In genomic region chr13:94056362-94056990, GRCh38 we compare ENCODE assay signal across 17 cellular contexts.
"Had no signal": no experiment of that assay in that cellular context is flagged by ENCODE, and none has a peak within 500 bp of the region (broad histone marks: within the 10 kb centered on the region; RNA-seq: fewer than 3 reads in every experiment).

No MANE protein-coding gene starts in this region.

- H3K4me3 ChIP-seq: ascending aorta, gastrocnemius medialis, pancreas, upper lobe of right lung had no signal

- H3K9me3 Mint-ChIP-seq: activated T-cell treated with anti-CD3 and anti-CD28 coated beads, Interleukin-2, amount 50 U/mL, for 72 hours; natural killer cell; stimulated activated naive B cell treated with anti-CD40 and anti-IgM and Interleukin-4, amounts not matched to agents 10 μg/mL and 1 μg/mL and 100 μg/mL, for 72 hours had no signal

- H3K27me3 Mint-ChIP-seq: stimulated activated naive B cell treated with anti-CD40 and anti-IgM and Interleukin-4, amounts not matched to agents 10 μg/mL and 1 μg/mL and 100 μg/mL, for 72 hours had no signal

- ATAC-seq: activated T-cell treated with anti-CD3 and anti-CD28 coated beads, Interleukin-2, amount 50 U/mL, for 72 hours; esophagus mucosa; gastrocnemius medialis; natural killer cell; pancreas; sciatic nerve; stimulated activated naive B cell treated with anti-CD40 and anti-IgM and Interleukin-4, amounts not matched to agents 10 μg/mL and 1 μg/mL and 100 μg/mL, for 72 hours; upper lobe of right lung had no signal

- H3K36me3 ChIP-seq: ascending aorta, gastrocnemius medialis, pancreas, upper lobe of right lung had no signal

- H3K4me1 ChIP-seq: ascending aorta, gastrocnemius medialis, pancreas, upper lobe of right lung had no signal

- H3K36me3 Mint-ChIP-seq: natural killer cell; stimulated activated naive B cell treated with anti-CD40 and anti-IgM and Interleukin-4, amounts not matched to agents 10 μg/mL and 1 μg/mL and 100 μg/mL, for 72 hours had no signal

- H3K27ac ChIP-seq: ascending aorta, gastrocnemius medialis, pancreas, upper lobe of right lung had no signal

- DNase-seq: activated CD4-positive, alpha-beta T cell treated with anti-CD3 and anti-CD28 coated beads for 48 hours; activated CD4-positive, CD25-positive, alpha-beta regulatory T cell; activated CD8-positive, alpha-beta memory T cell treated with anti-CD3 and anti-CD28 coated beads, Interleukin-2, amount 50 U/mL, for 4 hours; activated effector memory CD4-positive, alpha-beta T cell treated with anti-CD3 and anti-CD28 coated beads, Interleukin-2, amount 50 U/mL, for 16 hours; activated naive CD4-positive, alpha-beta T cell treated with anti-CD3 and anti-CD28 coated beads, Interleukin-2, amount 50 U/mL, for 16 hours; activated T-cell treated with anti-CD3 and anti-CD28 coated beads, Interleukin-2, amount 50 U/mL, for 72 hours; cerebellar nuclear complex; effector CD8-positive, alpha-beta T cell; gastrocnemius medialis; head of caudate nucleus; natural killer cell; pancreas; stimulated activated naive B cell treated with anti-CD40 and anti-IgM and Interleukin-4, amounts not matched to agents 10 μg/mL and 1 μg/mL and 100 μg/mL, for 72 hours; upper lobe of right lung had no signal

- H3K27ac Mint-ChIP-seq: activated T-cell treated with anti-CD3 and anti-CD28 coated beads, Interleukin-2, amount 50 U/mL, for 72 hours; natural killer cell; stimulated activated naive B cell treated with anti-CD40 and anti-IgM and Interleukin-4, amounts not matched to agents 10 μg/mL and 1 μg/mL and 100 μg/mL, for 72 hours had no signal

- H3K27me3 ChIP-seq: ascending aorta, gastrocnemius medialis, pancreas, upper lobe of right lung had no signal

- H3K4me1 Mint-ChIP-seq: natural killer cell; stimulated activated naive B cell treated with anti-CD40 and anti-IgM and Interleukin-4, amounts not matched to agents 10 μg/mL and 1 μg/mL and 100 μg/mL, for 72 hours had no signal

- H3K4me3 Mint-ChIP-seq: activated T-cell treated with anti-CD3 and anti-CD28 coated beads, Interleukin-2, amount 50 U/mL, for 72 hours; natural killer cell; stimulated activated naive B cell treated with anti-CD40 and anti-IgM and Interleukin-4, amounts not matched to agents 10 μg/mL and 1 μg/mL and 100 μg/mL, for 72 hours had no signal

- H3K9me3 ChIP-seq: ascending aorta, gastrocnemius medialis, pancreas, upper lobe of right lung had no signal
